Comparison of ENCODE assay signal across 8 cellular contexts in the genomic region with DNA sequence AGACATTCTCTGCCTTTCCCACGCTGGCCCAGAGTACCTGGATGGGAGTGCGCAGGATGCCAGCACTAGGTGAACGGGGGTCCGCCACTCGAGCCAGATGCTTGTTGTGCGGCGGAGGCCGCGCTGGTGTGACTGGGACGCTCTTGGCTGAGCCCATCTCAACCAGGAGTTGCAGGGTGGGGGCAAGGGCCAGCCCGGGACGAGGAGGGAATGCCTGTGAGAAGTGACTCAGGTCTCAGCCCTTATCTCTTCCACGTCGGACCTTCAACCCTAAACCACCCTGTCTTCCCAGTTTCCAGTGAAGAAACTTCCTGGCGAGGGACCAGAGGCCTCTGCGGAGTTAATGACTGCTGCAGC. TPM values are rescaled to one million over a fixed set of nuclear protein-coding genes. Genes with fewer than 3 reads are reported as not detected.
DNase-seq lines count a peak whose midpoint lies in the region; ATAC-seq, FAIRE-seq and TF ChIP-seq lines count a peak whose summit lies in the region.

No MANE protein-coding gene starts in this region.

- no peaks in the 10 kb centered on the region for H3K9me2 ChIP-seq in OCI-LY1 (ENCODE audit: low read depth, low read length)

- TF ChIP-seq POLR2A in H1 (IDR thresholded peaks at IDR 0.05; ENCODE audit: control extremely low read depth in 1 of 2, low read depth in 2 of 2, low read length in 2 of 2), result no peak; a peak in 1 of 3 replicates

- H3K23me2 ChIP-seq in H1 (ENCODE audit: low read depth, low read length), result peaks cover 13% of the 10 kb centered on the region

- H2BK120ac ChIP-seq in H1 (replicated peaks; ENCODE audit: low read depth, low read length), result no peak overlapping the region

- peak overlapping the region; percentile 92 for H3K27ac ChIP-seq in CD4-positive, alpha-beta memory T cell (ENCODE audit: low read depth, low read length)
- H3K27ac ChIP-seq in OCI-LY1 (ENCODE audit: low read depth, low read length, poor library complexity, severe bottlenecking) (peak overlapping the region; percentile 83), H1 (ENCODE audit: low read depth, low read length) (no peak overlapping the region; the same call in 1 of the 2 replicates)

- H3K4me1 ChIP-seq in CD4-positive, alpha-beta memory T cell (ENCODE audit: insufficient read depth, low read length), result peaks cover 37% of the 10 kb centered on the region
- H3K4me1 ChIP-seq in OCI-LY1 (ENCODE audit: insufficient read depth, low read length, severe bottlenecking) (peaks cover 36% of the 10 kb centered on the region), H1 (replicated peaks in 1 of 4; ENCODE audit: control insufficient read depth in 3 of 4, insufficient read depth in 4 of 4, low read length in 3 of 4) (peaks cover 0 to 14% (median 3%) of the 10 kb centered on the region in 4 experiments; a peak in 5 of 7 replicates), neuron (ENCODE audit: insufficient read depth, low read length) (peaks cover 27% of the 10 kb centered on the region)

- CTCF ChIA-PET in CD4-positive, alpha-beta memory T cell (lab: Charles Lee; ENCODE audit: partially characterized antibody), result interaction anchor here (0.8 to 5.7 kb wide), 12 partner anchors 12 to 263 kb away, joined by 3 to 102 read pairs (median 5); partner anchors contain the start of genes MLF2, PTMS, SPSB2 and TPI1
- CTCF ChIA-PET in H1 (lab: Charles Lee; ENCODE audit: partially characterized antibody), result interaction anchor here (0.6 to 19.8 kb wide), 7 partner anchors 17 to 238 kb away, joined by 4 to 292 read pairs (median 10); partner anchors contain the start of genes GNB3, MLF2, P3H3 and SPSB2

- no peak for TF ChIP-seq RAD21 in H1 (IDR thresholded peaks at IDR 0.05 in 1 of 2, conservative IDR thresholded peaks at IDR 0.05 in 1 of 2; ENCODE audit: low read depth in 2 of 2, low read length in 2 of 2)

- no peak overlapping the region for H3K18ac ChIP-seq in H1 (ENCODE audit: extremely low read depth, low read length)

- FAIRE-seq in H1 (lab: Jason Lieb, UNC), result no peak

- H3K9ac ChIP-seq in OCI-LY1 (ENCODE audit: low read length) (peak overlapping the region; percentile 93), H1 (replicated peaks in 1 of 4; ENCODE audit: extremely low read depth in 1 of 4, low read depth in 3 of 4, low read length in 3 of 4) (peak overlapping the region; percentile 22 to 55 (median 47))

- H2AK5ac ChIP-seq in H1 (ENCODE audit: low read depth, low read length), result no peak overlapping the region

- peaks cover 0 to 3% (median 0%) of the 10 kb centered on the region in 8 donors for H3K9me3 Mint-ChIP-seq in CD4-positive, alpha-beta memory T cell

- peak overlapping the region; percentile 22 for H3K56ac ChIP-seq in H1 (replicated peaks; ENCODE audit: insufficient read length, low read depth, low read length)

- intact Hi-C loops in CD4-positive, alpha-beta memory T cell (cut with micrococcal nuclease), result loop anchor here (1.0 to 2.0 kb wide), 3 partner anchors 16 to 126 kb away; partner anchors contain the start of genes COPS7A and MLF2

- H3K27me3 Mint-ChIP-seq in CD4-positive, alpha-beta memory T cell, result no peaks in the 10 kb centered on the region

- H2BK15ac ChIP-seq in H1 (ENCODE audit: low read length), result 0 out of 2 replicates have a peak overlapping the region, but pooled peaks have one; percentile 63

- H4K8ac ChIP-seq in H1 (ENCODE audit: extremely low read depth, insufficient read depth, low read length), result peak overlapping the region; percentile 45

- no peak for ATAC-seq in HG03520 (IDR thresholded peaks at IDR 0.05; ENCODE audit: unreplicated experiment)
- ATAC-seq in GM18873 (IDR thresholded peaks at IDR 0.05; ENCODE audit: low FRiP score, unreplicated experiment), result no peak

- H4K20me1 ChIP-seq in OCI-LY1 (ENCODE audit: insufficient read depth, low read length), result no peaks in the 10 kb centered on the region
- peaks cover 0 to 3% of the 10 kb centered on the region in 2 experiments for H4K20me1 ChIP-seq in H1 (replicated peaks in 1 of 2; ENCODE audit: control insufficient read depth in 1 of 2, insufficient read depth in 2 of 2, low read length in 2 of 2)

- peaks cover 2% of the 10 kb centered on the region for H3K79me1 ChIP-seq in H1 (ENCODE audit: low read depth, low read length)

- WGBS in H1 (ENCODE audit: extremely low coverage in 1 of 2, insufficient coverage in 1 of 2, insufficient read length in 1 of 2, insufficient replicate concordance in 2 of 2, low coverage in 1 of 2, low lambda C conversion rate in 2 of 2, missing lambda C conversion rate in 1 of 2), 2 experiments, result 13% methylated on average over 16 of the region's 16 CpGs; no CpG with 5 or more reads in 1 of the 2 experiments

- H3K36me3 Mint-ChIP-seq in CD4-positive, alpha-beta memory T cell, result peaks cover 5 to 12% of the 10 kb centered on the region in 2 donors

- H3K4me1 Mint-ChIP-seq in CD4-positive, alpha-beta memory T cell, result peaks cover 18 to 36% (median 27%) of the 10 kb centered on the region in 4 donors

- H3K36me3 ChIP-seq in CD4-positive, alpha-beta memory T cell (ENCODE audit: insufficient read depth, low read length), result peaks cover 10% of the 10 kb centered on the region
- H3K36me3 ChIP-seq in OCI-LY1 (ENCODE audit: insufficient read depth, low read length) (peaks cover 51% of the 10 kb centered on the region), H1 (ENCODE audit: control insufficient read depth in 2 of 4, insufficient read depth in 4 of 4, low read length in 3 of 4) (peaks cover 9 to 33% (median 23%) of the 10 kb centered on the region in 4 experiments; a peak in 7 of 8 replicates), neuron (ENCODE audit: insufficient read depth, low read length) (peaks cover 43% of the 10 kb centered on the region)

- H3K4me3 ChIP-seq in CD4-positive, alpha-beta memory T cell (ENCODE audit: low read length in 2 of 2), result peak overlapping the region in 1 of 2 donors; percentile 62
- H3K4me3 ChIP-seq in OCI-LY1 (ENCODE audit: low read depth, low read length, poor library complexity, severe bottlenecking), result peak overlapping the region; percentile 80
- H3K4me3 ChIP-seq in H1 (ENCODE audit: extremely low read depth in 1 of 4, insufficient read depth in 2 of 4, low read depth in 3 of 4, low read length in 4 of 4), result peak overlapping the region; percentile 79 to 94 (median 88)
- peak overlapping the region; percentile 59 for H3K4me3 ChIP-seq in neuron (ENCODE audit: low read length)

- H3K23ac ChIP-seq in H1 (ENCODE audit: insufficient read length), result no peak overlapping the region

- no peaks in the 10 kb centered on the region for H3K27me3 ChIP-seq in CD4-positive, alpha-beta memory T cell (ENCODE audit: insufficient read depth, low read length)
- H3K27me3 ChIP-seq in OCI-LY1 (ENCODE audit: insufficient read depth, low read length), result no peaks in the 10 kb centered on the region
- H3K27me3 ChIP-seq in H1 (replicated peaks in 1 of 4; ENCODE audit: control insufficient read depth in 3 of 4, extremely low read depth in 1 of 4, insufficient read depth in 3 of 4, low read length in 3 of 4), result no peaks in the 10 kb centered on the region
- no peaks in the 10 kb centered on the region for H3K27me3 ChIP-seq in neuron (ENCODE audit: insufficient read depth, low read length)

- H2AFZ ChIP-seq in OCI-LY1 (ENCODE audit: low read length) (no peak overlapping the region), H1 (ENCODE audit: low read length) (no peak overlapping the region), neuron (ENCODE audit: low read depth, low read length) (no peak overlapping the region)

- H2BK20ac ChIP-seq in H1 (ENCODE audit: low read length), result no peak overlapping the region

- no peak for TF ChIP-seq CTCF in OCI-LY1 (IDR thresholded peaks at IDR 0.05; ENCODE audit: low read length)
- TF ChIP-seq CTCF in H1 (IDR thresholded peaks at IDR 0.05; ENCODE audit: control extremely low read depth in 1 of 3, insufficient read depth in 1 of 3, low read depth in 1 of 3, low read length in 3 of 3), result no peak

- POLR2A ChIA-PET in CD4-positive, alpha-beta memory T cell (lab: Charles Lee; ENCODE audit: partially characterized antibody), result interaction anchor here (0.7 to 7.1 kb wide), 24 partner anchors 9 to 790 kb away, joined by 3 to 270 read pairs (median 9); partner anchors contain the start of genes C12orf57, COPS7A, ENO2 and LPAR5
- POLR2A ChIA-PET in H1 (lab: Charles Lee; ENCODE audit: partially characterized antibody), result interaction anchor here (0.6 to 25.7 kb wide), 19 partner anchors 17 to 528 kb away, joined by 3 to 588 read pairs (median 7); partner anchors contain the start of genes C12orf57, GAPDH, GNB3 and GPR162

- H2BK5ac ChIP-seq in H1 (ENCODE audit: low read depth, low read length), result peak overlapping the region; percentile 60

- H4K91ac ChIP-seq in H1 (replicated peaks; ENCODE audit: insufficient read length, low read length), result no peak overlapping the region

- peak overlapping the region; percentile 59 for H3K4ac ChIP-seq in H1 (replicated peaks; ENCODE audit: insufficient read length, low read depth, low read length)

- peak overlapping the region in 6 of 7 donors; percentile 82 to 100 (median 99) for H3K27ac Mint-ChIP-seq in CD4-positive, alpha-beta memory T cell

- H3K14ac ChIP-seq in H1 (ENCODE audit: insufficient read length), result peak overlapping the region; percentile 57

- no peak overlapping the region for H4K5ac ChIP-seq in H1 (ENCODE audit: insufficient read length, low read depth, low read length)

- H3K79me2 ChIP-seq in OCI-LY1 (ENCODE audit: insufficient read depth, low read length), result peaks cover 20% of the 10 kb centered on the region
- H3K79me2 ChIP-seq in H1 (ENCODE audit: control insufficient read depth in 1 of 2, insufficient read depth in 2 of 2, low read length in 2 of 2), result peaks cover 0 to 29% of the 10 kb centered on the region in 2 experiments; a peak in 2 of 4 replicates

- H3K4me3 Mint-ChIP-seq in CD4-positive, alpha-beta memory T cell, result peak overlapping the region in 6 of 8 donors; percentile 88 to 99 (median 95)

- DNase-seq in CD4-positive, alpha-beta memory T cell, result peak in 1 of 5 donors; percentile 43
- DNase-seq in H1 (ENCODE audit: low read depth in 1 of 2, low spot score in 2 of 2) (no peak), amniotic stem cell (lab: John Stamatoyannopoulos, UW) (no peak), GF-D8 (lab: John Stamatoyannopoulos, UW) (no peak)

- TF ChIP-seq EP300 in H1 (IDR thresholded peaks at IDR 0.05; ENCODE audit: borderline replicate concordance in 1 of 2, low read depth in 2 of 2, low read length in 2 of 2), result no peak

- no peaks in the 10 kb centered on the region for H3F3A ChIP-seq in OCI-LY1 (ENCODE audit: insufficient read depth, low read length)

- H3K9me3 ChIP-seq in CD4-positive, alpha-beta memory T cell (ENCODE audit: control insufficient read depth in 1 of 2, low read length in 2 of 2), result no peaks in the 10 kb centered on the region
- H3K9me3 ChIP-seq in OCI-LY1 (ENCODE audit: low read length), result no peaks in the 10 kb centered on the region
- H3K9me3 ChIP-seq in H1 (ENCODE audit: insufficient read depth in 2 of 2, low read depth in 1 of 2, low read length in 1 of 2), result no peaks in the 10 kb centered on the region
- H3K9me3 ChIP-seq in neuron (ENCODE audit: low read length), result no peaks in the 10 kb centered on the region

- H3K4me2 ChIP-seq in OCI-LY1 (ENCODE audit: low read length) (peak overlapping the region; percentile 83), H1 (ENCODE audit: insufficient read depth in 1 of 2, low read depth in 2 of 2, low read length in 2 of 2) (peak overlapping the region; percentile 65 to 96)

- H2BK12ac ChIP-seq in H1 (ENCODE audit: low read depth, low read length), result no peak overlapping the region

RNA-seq across cellular contexts. Expression of gene CDCA3, which starts 0.3 kb away (rescaled TPM):
- 1 to 10 TPM; 1.3 to 2.0 TPM for total RNA-seq in CD4-positive, alpha-beta memory T cell
- under 1 TPM; 0.09 to 0.39 TPM for polyA plus RNA-seq in CD4-positive, alpha-beta memory T cell
- total RNA-seq in H1 (2021; fragmentation: NEBNext Ultra II Directional; extraction: Animal tissue kit (Norgen Biotek cat#: 25700)), result 47.4 and 47.7 TPM in 2 replicates
- polyA plus RNA-seq in H1 (2011; rRNA removed), result 71.2 and 77.0 TPM in 2 replicates
- polyA plus RNA-seq in H1 (2011; cell fraction: cytosol; rRNA removed), result 75.6 TPM
- 85.8 TPM for polyA plus RNA-seq in H1 (2011; cell fraction: nucleus; rRNA removed)
- polyA plus RNA-seq in H1 (2012, experiment 1 of 2), result 46.7 to 59.8 TPM (median 55.0 TPM) in 4 replicates
- polyA plus RNA-seq in H1 (2012, experiment 2 of 2), result 40.3 TPM
- polyA plus RNA-seq in H1 (2013, experiment 1 of 2), result 51.4 TPM
- 48.1 TPM for polyA plus RNA-seq in H1 (2013, experiment 2 of 2)
- 21.4 and 28.2 TPM in 2 replicates for polyA minus RNA-seq in H1 (2011; rRNA and poly(A)+ RNA removed)
- polyA minus RNA-seq in H1 (2011; cell fraction: cytosol; rRNA and poly(A)+ RNA removed), result 27.6 TPM
- 55.8 TPM for polyA minus RNA-seq in H1 (2011; cell fraction: nucleus; rRNA and poly(A)+ RNA removed)

RNA-seq across cellular contexts. Expression of gene USP5, which starts 1.2 kb away (rescaled TPM):
- 10 to 100 TPM; 65.2 to 69.3 TPM for total RNA-seq in CD4-positive, alpha-beta memory T cell
- polyA plus RNA-seq in CD4-positive, alpha-beta memory T cell, result 10 to 100 TPM; 53.9 to 73.0 TPM
- 148 and 159 TPM in 2 replicates for total RNA-seq in H1 (2021; fragmentation: NEBNext Ultra II Directional; extraction: Animal tissue kit (Norgen Biotek cat#: 25700))
- polyA plus RNA-seq in H1 (2011; rRNA removed), result 66.5 and 83.9 TPM in 2 replicates
- polyA plus RNA-seq in H1 (2011; cell fraction: cytosol; rRNA removed), result 90.3 TPM
- polyA plus RNA-seq in H1 (2011; cell fraction: nucleus; rRNA removed), result 161 TPM
- polyA plus RNA-seq in H1 (2012, experiment 1 of 2), result 75.8 to 102 TPM (median 96.4 TPM) in 4 replicates
- polyA plus RNA-seq in H1 (2012, experiment 2 of 2), result 103 TPM
- polyA plus RNA-seq in H1 (2013, experiment 1 of 2), result 86.0 TPM
- 70.7 TPM for polyA plus RNA-seq in H1 (2013, experiment 2 of 2)
- 132 and 136 TPM in 2 replicates for polyA minus RNA-seq in H1 (2011; rRNA and poly(A)+ RNA removed)
- 57.0 TPM for polyA minus RNA-seq in H1 (2011; cell fraction: cytosol; rRNA and poly(A)+ RNA removed)
- polyA minus RNA-seq in H1 (2011; cell fraction: nucleus; rRNA and poly(A)+ RNA removed), result 43.7 TPM

RNA-seq across cellular contexts. Expression of gene GNB3, which starts 10.0 kb away (rescaled TPM):
- total RNA-seq in CD4-positive, alpha-beta memory T cell, result 1 to 10 TPM; 5.1 to 5.2 TPM
- polyA plus RNA-seq in CD4-positive, alpha-beta memory T cell, result not detected
- 9.0 and 9.9 TPM in 2 replicates for total RNA-seq in H1 (2021; fragmentation: NEBNext Ultra II Directional; extraction: Animal tissue kit (Norgen Biotek cat#: 25700))
- polyA plus RNA-seq in H1 (2011; rRNA removed), result 9.9 and 13.9 TPM in 2 replicates
- 12.7 TPM for polyA plus RNA-seq in H1 (2011; cell fraction: cytosol; rRNA removed)
- polyA plus RNA-seq in H1 (2011; cell fraction: nucleus; rRNA removed), result 82.1 TPM
- 10.9 to 15.6 TPM (median 13.3 TPM) in 4 replicates for polyA plus RNA-seq in H1 (2012, experiment 1 of 2)
- polyA plus RNA-seq in H1 (2012, experiment 2 of 2), result 7.5 TPM
- 5.5 TPM for polyA plus RNA-seq in H1 (2013, experiment 1 of 2)
- 4.9 TPM for polyA plus RNA-seq in H1 (2013, experiment 2 of 2)
- 5.6 and 5.7 TPM in 2 replicates for polyA minus RNA-seq in H1 (2011; rRNA and poly(A)+ RNA removed)
- polyA minus RNA-seq in H1 (2011; cell fraction: cytosol; rRNA and poly(A)+ RNA removed), result 6.0 TPM
- 17.2 TPM for polyA minus RNA-seq in H1 (2011; cell fraction: nucleus; rRNA and poly(A)+ RNA removed)

RNA-seq across cellular contexts. Expression of gene TPI1, which starts 16.6 kb away (rescaled TPM):
- 100 to 1,000 TPM; 155 to 164 TPM for total RNA-seq in CD4-positive, alpha-beta memory T cell
- 100 to 1,000 TPM; 572 to 777 TPM for polyA plus RNA-seq in CD4-positive, alpha-beta memory T cell
- total RNA-seq in H1 (2021; fragmentation: NEBNext Ultra II Directional; extraction: Animal tissue kit (Norgen Biotek cat#: 25700)), result 902 and 910 TPM in 2 replicates
- polyA plus RNA-seq in H1 (2011; rRNA removed), result 2,591 and 3,018 TPM in 2 replicates
- polyA plus RNA-seq in H1 (2011; cell fraction: cytosol; rRNA removed), result 1,965 TPM
- 2,364 TPM for polyA plus RNA-seq in H1 (2011; cell fraction: nucleus; rRNA removed)
- polyA plus RNA-seq in H1 (2012, experiment 1 of 2), result 941 to 1,281 TPM (median 1,168 TPM) in 4 replicates
- 1,637 TPM for polyA plus RNA-seq in H1 (2012, experiment 2 of 2)
- polyA plus RNA-seq in H1 (2013, experiment 1 of 2), result 844 TPM
- polyA plus RNA-seq in H1 (2013, experiment 2 of 2), result 780 TPM
- 2,114 and 2,462 TPM in 2 replicates for polyA minus RNA-seq in H1 (2011; rRNA and poly(A)+ RNA removed)
- 467 TPM for polyA minus RNA-seq in H1 (2011; cell fraction: cytosol; rRNA and poly(A)+ RNA removed)
- polyA minus RNA-seq in H1 (2011; cell fraction: nucleus; rRNA and poly(A)+ RNA removed), result 555 TPM

RNA-seq across cellular contexts. Expression of gene SPSB2, which starts 22.3 kb away (rescaled TPM):
- 10 to 100 TPM; 19.8 to 21.9 TPM for total RNA-seq in CD4-positive, alpha-beta memory T cell
- polyA plus RNA-seq in CD4-positive, alpha-beta memory T cell, result 10 to 100 TPM; 16.6 to 25.5 TPM
- 13.0 and 13.9 TPM in 2 replicates for total RNA-seq in H1 (2021; fragmentation: NEBNext Ultra II Directional; extraction: Animal tissue kit (Norgen Biotek cat#: 25700))
- polyA plus RNA-seq in H1 (2011; rRNA removed), result 23.2 and 31.6 TPM in 2 replicates
- 24.2 TPM for polyA plus RNA-seq in H1 (2011; cell fraction: cytosol; rRNA removed)
- 22.2 TPM for polyA plus RNA-seq in H1 (2011; cell fraction: nucleus; rRNA removed)
- polyA plus RNA-seq in H1 (2012, experiment 1 of 2), result 9.9 to 18.8 TPM (median 17.2 TPM) in 4 replicates
- polyA plus RNA-seq in H1 (2012, experiment 2 of 2), result 15.5 TPM
- polyA plus RNA-seq in H1 (2013, experiment 1 of 2), result 7.8 TPM
- 7.7 TPM for polyA plus RNA-seq in H1 (2013, experiment 2 of 2)
- 4.0 and 5.7 TPM in 2 replicates for polyA minus RNA-seq in H1 (2011; rRNA and poly(A)+ RNA removed)
- polyA minus RNA-seq in H1 (2011; cell fraction: cytosol; rRNA and poly(A)+ RNA removed), result 7.4 TPM
- polyA minus RNA-seq in H1 (2011; cell fraction: nucleus; rRNA and poly(A)+ RNA removed), result 9.1 TPM

Comparison
In these comparisons a context has a peak if more than half of its experiments do, and no peak if none do; other contexts are left out.
1. RNA of gene CDCA3, which starts 0.3 kb away (total RNA-seq): 47.4 to 47.7 TPM in H1; 1.3 to 2.0 TPM in CD4-positive, alpha-beta memory T cell; every median in the first group is over 10 times any median in the second.